In the genomic region with DNA sequence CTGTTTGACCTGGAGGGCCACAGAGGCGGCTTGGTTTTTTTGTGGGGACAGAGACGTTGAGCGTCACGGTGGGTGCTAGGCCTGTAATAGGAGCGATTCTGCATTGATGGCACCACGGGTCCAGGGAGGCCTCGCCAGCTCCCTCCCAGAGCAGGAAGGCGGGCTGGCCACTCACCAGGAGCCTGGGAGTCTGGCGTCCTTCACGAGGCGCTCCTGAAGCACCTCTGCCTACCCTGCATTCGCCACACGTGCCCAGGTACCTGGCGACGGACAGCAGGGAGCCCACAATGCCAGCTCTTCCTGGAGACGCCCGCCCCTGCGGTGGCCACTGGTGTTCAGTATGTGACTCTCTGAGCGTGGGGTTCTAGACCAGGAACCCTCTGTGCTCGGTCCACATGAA, we compare ENCODE assay signal across 26 cellular contexts.
A peak's percentile ranks its signal among the peaks of the same experiment; 100 is the strongest.
DNase-seq lines count a peak whose midpoint lies in the region; ATAC-seq, FAIRE-seq and TF ChIP-seq lines count a peak whose summit lies in the region.
"Had no signal": no experiment of that assay in that cellular context is flagged by ENCODE, and none has a peak within 500 bp of the region (broad histone marks: within the 10 kb centered on the region; RNA-seq: fewer than 3 reads in every experiment).

No MANE protein-coding gene starts in this region.

- H3K14ac ChIP-seq in H1 (ENCODE audit: insufficient read length) (no peak overlapping the region), neuronal stem cell (ENCODE audit: low read length) (no peak overlapping the region)

- H3K56ac ChIP-seq in H1 (replicated peaks; ENCODE audit: insufficient read length, low read depth, low read length): no peak overlapping the region

- H4K8ac ChIP-seq in H1 (ENCODE audit: extremely low read depth, insufficient read depth, low read length) (0 out of 2 replicates have a peak overlapping the region, but pooled peaks have one; percentile 28), neuronal stem cell (ENCODE audit: low read depth, low read length) (peak overlapping the region; percentile 32)

- H3K4me2 ChIP-seq in H1 (ENCODE audit: insufficient read depth in 1 of 2, low read depth in 2 of 2, low read length in 2 of 2): no peak overlapping the region
- no peak overlapping the region for H3K4me2 ChIP-seq in neuronal stem cell (ENCODE audit: insufficient read depth, low read length, poor library complexity, severe bottlenecking)
- H3K4me2 ChIP-seq: BLaER1 had no signal

- H3K4me3 ChIP-seq in WERI-Rb-1 (ENCODE audit: low read depth, low read length): no peak overlapping the region
- H3K4me3 ChIP-seq in H1 (ENCODE audit: extremely low read depth in 1 of 4, insufficient read depth in 2 of 4, low read depth in 3 of 4, low read length in 4 of 4): no peak overlapping the region
- no peak overlapping the region for H3K4me3 ChIP-seq in neuronal stem cell (ENCODE audit: low read length in 2 of 2)
- H3K4me3 ChIP-seq: BLaER1, GM12878 had no signal

- no peak for TF ChIP-seq RAD21 in H1 (IDR thresholded peaks at IDR 0.05 in 1 of 2, conservative IDR thresholded peaks at IDR 0.05 in 1 of 2; ENCODE audit: low read depth in 2 of 2, low read length in 2 of 2)

- no peak overlapping the region for H3K4ac ChIP-seq in H1 (replicated peaks; ENCODE audit: insufficient read length, low read depth, low read length)
- no peak overlapping the region for H3K4ac ChIP-seq in neuronal stem cell (ENCODE audit: low read length)

- no peaks in the 10 kb centered on the region for H3K79me2 ChIP-seq in H1 (ENCODE audit: control insufficient read depth in 1 of 2, insufficient read depth in 2 of 2, low read length in 2 of 2)

- FAIRE-seq in H1 (lab: Jason Lieb, UNC): no peak
- FAIRE-seq: A204.1, GM12878, GM12892, GM18507 had no signal

- no peak for TF ChIP-seq EP300 in H1 (IDR thresholded peaks at IDR 0.05; ENCODE audit: borderline replicate concordance in 1 of 2, low read depth in 2 of 2, low read length in 2 of 2)

- H3K18ac ChIP-seq in H1 (ENCODE audit: extremely low read depth, low read length): no peak overlapping the region
- no peak overlapping the region for H3K18ac ChIP-seq in neuronal stem cell (ENCODE audit: low read length)

- H4K20me1 ChIP-seq in H1 (replicated peaks in 1 of 2; ENCODE audit: control insufficient read depth in 1 of 2, insufficient read depth in 2 of 2, low read length in 2 of 2): no peaks in the 10 kb centered on the region

- H2AFZ ChIP-seq in H1 (ENCODE audit: low read length) (no peak overlapping the region), neuronal stem cell (ENCODE audit: low read length) (no peak overlapping the region)

- 92% methylated on average over 16 of the region's 20 CpGs; no CpG with 5 or more reads in 1 of the 2 experiments for WGBS in H1 (ENCODE audit: extremely low coverage in 1 of 2, insufficient coverage in 1 of 2, insufficient read length in 1 of 2, insufficient replicate concordance in 2 of 2, low coverage in 1 of 2, low lambda C conversion rate in 2 of 2, missing lambda C conversion rate in 1 of 2), 2 experiments
- no CpG with 5 or more reads among the region's 20 CpGs for WGBS in neuronal stem cell (ENCODE audit: extremely low coverage in 2 of 2, insufficient read length in 2 of 2, insufficient replicate concordance in 1 of 2), 2 donors

- H4K91ac ChIP-seq in H1 (replicated peaks; ENCODE audit: insufficient read length, low read length) (no peak overlapping the region), neuronal stem cell (ENCODE audit: low read depth, low read length, poor library complexity) (no peak overlapping the region)

- no peaks in the 10 kb centered on the region for H3K23me2 ChIP-seq in H1 (ENCODE audit: low read depth, low read length)

- no peak overlapping the region for H3K23ac ChIP-seq in H1 (ENCODE audit: insufficient read length)
- H3K23ac ChIP-seq in neuronal stem cell (ENCODE audit: low read depth, low read length, poor library complexity): peak overlapping the region; percentile 68

- no peak overlapping the region for H3K9ac ChIP-seq in H1 (replicated peaks in 1 of 4; ENCODE audit: extremely low read depth in 1 of 4, low read depth in 3 of 4, low read length in 3 of 4)
- H3K9ac ChIP-seq in neuronal stem cell (ENCODE audit: low read depth, low read length, poor library complexity): no peak overlapping the region
- H3K9ac ChIP-seq: BLaER1 had no signal

- H3K27me3 ChIP-seq in WERI-Rb-1 (ENCODE audit: insufficient read depth, low read depth, severe bottlenecking): no peaks in the 10 kb centered on the region
- no peaks in the 10 kb centered on the region; a peak in 1 of 7 replicates for H3K27me3 ChIP-seq in H1 (replicated peaks in 1 of 4; ENCODE audit: control insufficient read depth in 3 of 4, extremely low read depth in 1 of 4, insufficient read depth in 3 of 4, low read length in 3 of 4)
- H3K27me3 ChIP-seq in neuronal stem cell (ENCODE audit: control insufficient read depth in 3 of 3, insufficient read depth in 3 of 3, low read depth in 1 of 3, low read length in 3 of 3): no peaks in the 10 kb centered on the region
- H3K27me3 ChIP-seq: BE2C, BLaER1 had no signal

- TF ChIP-seq CTCF in WERI-Rb-1 (IDR thresholded peaks at IDR 0.05; ENCODE audit: low read depth, low read length) (no peak), H1 (IDR thresholded peaks at IDR 0.05; ENCODE audit: control extremely low read depth in 1 of 3, insufficient read depth in 1 of 3, low read depth in 1 of 3, low read length in 3 of 3) (no peak)

- no peak overlapping the region for H4K5ac ChIP-seq in H1 (ENCODE audit: insufficient read length, low read depth, low read length)

- DNase-seq in WERI-Rb-1 (no peak), H1 (ENCODE audit: low read depth in 1 of 2, low spot score in 2 of 2) (no peak), neuronal stem cell (ENCODE audit: low spot score) (no peak), cerebellar nuclear complex (lab: John Stamatoyannopoulos, UW) (no peak)
- DNase-seq: 8988T; ACHN; BE2C; C1 segment of cervical spinal cord; CD4-positive, alpha-beta memory T cell; CD4-positive, CD25-positive, alpha-beta regulatory T cell; CD8-positive, alpha-beta memory T cell; COR-L47; DMS 273 treated with DMSO at 0.1 percent for 48 hours; DMS153; DMS53; DMS79; DND-41; EL; GDM1 had no signal

- CTCF ChIA-PET in H1 (lab: Charles Lee; ENCODE audit: partially characterized antibody): interaction anchor here (0.6 to 10.4 kb wide), 32 partner anchors 11 to 387 kb away, joined by 3 to 188 read pairs (median 6); no protein-coding TSS in a partner anchor

- H3K4me1 ChIP-seq in H1 (replicated peaks in 1 of 4; ENCODE audit: control insufficient read depth in 3 of 4, insufficient read depth in 4 of 4, low read length in 3 of 4): peaks cover 0 to 2% (median 0%) of the 10 kb centered on the region in 4 experiments; a peak in 1 of 7 replicates
- peaks cover 11 to 20% of the 10 kb centered on the region in 2 donors for H3K4me1 ChIP-seq in neuronal stem cell (ENCODE audit: control insufficient read depth in 2 of 2, insufficient read depth in 1 of 2, low read depth in 1 of 2, low read length in 2 of 2)
- H3K4me1 ChIP-seq: BE2C had no signal

- no peaks in the 10 kb centered on the region; the same call in 1 of the 2 replicates for H3K36me3 ChIP-seq in WERI-Rb-1
- no peaks in the 10 kb centered on the region for H3K36me3 ChIP-seq in H1 (ENCODE audit: control insufficient read depth in 2 of 4, insufficient read depth in 4 of 4, low read length in 3 of 4)
- H3K36me3 ChIP-seq in neuronal stem cell (replicated peaks in 1 of 2; ENCODE audit: control insufficient read depth in 2 of 2, insufficient read depth in 2 of 2, low read length in 2 of 2): peaks cover 0 to 8% of the 10 kb centered on the region in 2 donors
- H3K36me3 ChIP-seq: BE2C had no signal

- H2BK15ac ChIP-seq in H1 (ENCODE audit: low read length): no peak overlapping the region
- peak overlapping the region; percentile 26 for H2BK15ac ChIP-seq in neuronal stem cell (ENCODE audit: low read length)

- no peak for ATAC-seq in HG02588 (IDR thresholded peaks at IDR 0.05; ENCODE audit: unreplicated experiment)
- ATAC-seq in HG03457 (IDR thresholded peaks at IDR 0.05; ENCODE audit: unreplicated experiment): no peak
- ATAC-seq: GM12878 had no signal

- H2BK12ac ChIP-seq in H1 (ENCODE audit: low read depth, low read length) (no peak overlapping the region), neuronal stem cell (ENCODE audit: low read length) (peak overlapping the region; percentile 36)

- TF ChIP-seq POLR2A in H1 (IDR thresholded peaks at IDR 0.05; ENCODE audit: control extremely low read depth in 1 of 2, low read depth in 2 of 2, low read length in 2 of 2): no peak

- no peaks in the 10 kb centered on the region for H3K79me1 ChIP-seq in H1 (ENCODE audit: low read depth, low read length)
- peaks cover 4% of the 10 kb centered on the region for H3K79me1 ChIP-seq in neuronal stem cell (ENCODE audit: low read depth, low read length)

- H2BK5ac ChIP-seq in H1 (ENCODE audit: low read depth, low read length) (no peak overlapping the region), neuronal stem cell (ENCODE audit: low read length) (peak overlapping the region; percentile 53)

- H3K27ac ChIP-seq in WERI-Rb-1 (0 out of 2 replicates have a peak overlapping the region, but pooled peaks have one; percentile 11), H1 (ENCODE audit: low read depth, low read length) (no peak overlapping the region), neuronal stem cell (replicated peaks; ENCODE audit: low read length) (no peak overlapping the region)
- H3K27ac ChIP-seq: BLaER1 had no signal

- POLR2A ChIA-PET in H1 (lab: Charles Lee; ENCODE audit: partially characterized antibody): interaction anchor here (1.2 kb wide), 1 partner anchor 69 kb away, joined by 4 read pairs; no protein-coding TSS in a partner anchor

- H2AK5ac ChIP-seq in H1 (ENCODE audit: low read depth, low read length): no peak overlapping the region
- H2AK5ac ChIP-seq in neuronal stem cell (ENCODE audit: low read depth, low read length): peak overlapping the region; percentile 84

- H2BK20ac ChIP-seq in H1 (ENCODE audit: low read length): no peak overlapping the region

- no peak overlapping the region for H2BK120ac ChIP-seq in H1 (replicated peaks; ENCODE audit: low read depth, low read length)
- no peak overlapping the region for H2BK120ac ChIP-seq in neuronal stem cell (ENCODE audit: low read depth, low read length)

- H3K9me3 ChIP-seq in WERI-Rb-1 (ENCODE audit: severe bottlenecking) (no peaks in the 10 kb centered on the region), H1 (ENCODE audit: insufficient read depth in 2 of 2, low read depth in 1 of 2, low read length in 1 of 2) (no peaks in the 10 kb centered on the region), neuronal stem cell (replicated peaks in 1 of 2; ENCODE audit: control insufficient read depth in 2 of 2, insufficient read depth in 1 of 2, low read depth in 1 of 2, low read length in 2 of 2) (peaks cover 0 to 1% of the 10 kb centered on the region in 2 donors)
- H3K9me3 ChIP-seq: BE2C, BLaER1 had no signal

TF ChIP-seq in H1, 55 proteins besides CTCF, POLR2A, EP300 and RAD21 (continues in another document):
- TF ChIP-seq TEAD4 (IDR thresholded peaks at IDR 0.05; ENCODE audit: low read depth, low read length): no peak
- no peak for TF ChIP-seq TBP (IDR thresholded peaks at IDR 0.05; ENCODE audit: low read depth, low read length)
